23 cellular contexts compared by ENCODE assay signal in the genomic region with DNA sequence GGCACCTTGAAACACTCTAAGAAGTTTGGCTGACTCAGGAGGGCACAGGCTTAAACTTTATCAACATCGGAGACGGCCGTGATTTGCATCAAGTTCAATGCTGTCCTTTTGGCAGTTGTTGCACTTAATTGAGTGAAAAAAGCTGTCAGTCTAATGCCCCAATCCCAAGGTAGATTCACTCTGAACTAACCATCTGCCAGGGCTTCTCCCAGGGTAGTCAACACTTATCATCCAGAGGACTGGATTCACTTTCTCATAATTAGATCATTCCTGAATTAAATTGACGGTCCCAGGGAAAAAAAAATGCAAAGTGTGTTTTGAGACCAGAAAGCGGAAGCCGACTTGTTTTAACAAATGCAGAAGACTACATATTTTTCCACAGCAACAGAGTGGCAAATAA. TPM values are rescaled to one million over a fixed set of nuclear protein-coding genes. Genes with fewer than 3 reads are reported as not detected.
DNase-seq lines count a peak whose midpoint lies in the region; ATAC-seq, FAIRE-seq and TF ChIP-seq lines count a peak whose summit lies in the region.
"Had no signal": no experiment of that assay in that cellular context is flagged by ENCODE, and none has a peak within 500 bp of the region (broad histone marks: within the 10 kb centered on the region; RNA-seq: fewer than 3 reads in every experiment).

No MANE protein-coding gene starts in this region.

- TF ChIP-seq CTCF in D721Med (IDR thresholded peaks at IDR 0.05; ENCODE audit: insufficient read depth, missing control alignments) (no peak), prostate gland (IDR thresholded peaks at IDR 0.05) (no peak), MCF 10A (IDR thresholded peaks at IDR 0.05; ENCODE audit: unreplicated experiment) (no peak), left lung (IDR thresholded peaks at IDR 0.05) (no peak)

- no peaks in the 10 kb centered on the region for H3K4me1 Mint-ChIP-seq in MCF 10A (ENCODE audit: insufficient read depth, unreplicated experiment)
- H3K4me1 Mint-ChIP-seq: CD8-positive, alpha-beta memory T cell had no signal

- H3K27me3 ChIP-seq in prostate gland (replicated peaks; ENCODE audit: insufficient read depth) (no peaks in the 10 kb centered on the region), left lung (no peaks in the 10 kb centered on the region)
- H3K27me3 ChIP-seq: SJCRH30 had no signal

- no peak overlapping the region for H3K27ac Mint-ChIP-seq in MCF 10A (ENCODE audit: low read depth, unreplicated experiment)
- H3K27ac Mint-ChIP-seq: CD8-positive, alpha-beta memory T cell had no signal

- H3K36me3 ChIP-seq in prostate gland: no peaks in the 10 kb centered on the region
- H3K36me3 ChIP-seq in left lung: no peaks in the 10 kb centered on the region
- H3K36me3 ChIP-seq: SJCRH30 had no signal

- H3K9me3 Mint-ChIP-seq in MCF 10A (ENCODE audit: unreplicated experiment): no peaks in the 10 kb centered on the region
- H3K9me3 Mint-ChIP-seq: CD8-positive, alpha-beta memory T cell had no signal

- CTCF ChIA-PET in MCF 10A (lab: Yijun Ruan, JAX): interaction anchor here (0.6 kb wide), 1 partner anchor 51 kb away, joined by 3 read pairs; no protein-coding TSS in a partner anchor

- 71% methylated on average over 6 of the region's 6 CpGs for WGBS in prostate gland

- BruUV-seq in MCF 10A (replicated peaks; lab: Mats Ljungman, UMichigan): no TSS peak

- FAIRE-seq in D721Med (lab: Jason Lieb, UNC): peak; percentile 75
- FAIRE-seq: RCC 7860 had no signal

- DNase-seq in D721Med (ENCODE audit: insufficient read length, low spot score): no peak
- DNase-seq in NCI-H2171 treated with DMSO at 0.1 percent for 48 hours (lab: John Stamatoyannopoulos, UW): peak; percentile 90
- no peak for DNase-seq in prostate gland (ENCODE audit: low spot score)
- DNase-seq in MCF 10A (ENCODE audit: unreplicated experiment): no peak
- no peak for DNase-seq in GM19240 (ENCODE audit: insufficient read length, low spot score)
- DNase-seq in left lung: no peak
- DNase-seq: AML-193; Calu3; CD8-positive, alpha-beta memory T cell; DMS79; H7; IMR-90; NCI-H1417; NCI-H187 treated with DMSO at 0.1 percent for 48 hours; NCI-H226; NCI-H510A treated with DMSO at 0.1 percent for 48 hours; OCI-M1; SJCRH30 had no signal

- TF ChIP-seq POLR2A in prostate gland (IDR thresholded peaks at IDR 0.05): no peak

- H3K4me3 ChIP-seq in prostate gland (no peak overlapping the region), left lung (no peak overlapping the region)
- H3K4me3 ChIP-seq: SJCRH30 had no signal

- POLR2A ChIA-PET in MCF 10A (lab: Yijun Ruan, JAX): no interaction called here

- no peaks in the 10 kb centered on the region for H3K4me1 ChIP-seq in prostate gland (replicated peaks)
- H3K4me1 ChIP-seq in left lung: no peaks in the 10 kb centered on the region
- H3K4me1 ChIP-seq: SJCRH30 had no signal

- H3K36me3 Mint-ChIP-seq in MCF 10A (ENCODE audit: insufficient read depth, unreplicated experiment): no peaks in the 10 kb centered on the region
- H3K36me3 Mint-ChIP-seq: CD8-positive, alpha-beta memory T cell had no signal

- peak; percentile 26; the same call in 1 of the 3 replicates for ATAC-seq in SK-N-SH treated with all-trans-retinoic acid at 6 μM for 48 hours
- ATAC-seq in GM18868 (IDR thresholded peaks at IDR 0.05; ENCODE audit: unreplicated experiment): no peak
- no peak for ATAC-seq in left lung

- intact Hi-C loops in prostate gland (cut with DNase I): no loop called here
- intact Hi-C loops in MCF 10A (cut with micrococcal nuclease): no loop called here
- intact Hi-C loops in left lung (cut with DNase I): no loop called here

- no peaks in the 10 kb centered on the region for H3K27me3 Mint-ChIP-seq in MCF 10A (ENCODE audit: insufficient read depth, unreplicated experiment)

- H3K4me3 Mint-ChIP-seq in MCF 10A (ENCODE audit: unreplicated experiment): no peak overlapping the region
- H3K4me3 Mint-ChIP-seq: CD8-positive, alpha-beta memory T cell had no signal

- H3K9me3 ChIP-seq in prostate gland (no peaks in the 10 kb centered on the region), left lung (no peaks in the 10 kb centered on the region)
- H3K9me3 ChIP-seq: SJCRH30 had no signal

- peak overlapping the region; percentile 10 for H3K27ac ChIP-seq in prostate gland
- H3K27ac ChIP-seq in left lung: no peak overlapping the region
- H3K27ac ChIP-seq: HL-60, KMS-11, SJCRH30 had no signal

TF ChIP-seq in SK-N-SH treated with all-trans-retinoic acid at 6 μM for 48 hours, 23 proteins besides CTCF, POLR2A, EP300 and RAD21:
- TF ChIP-seq SNAI2 (CRISPR knock-in tag; IDR thresholded peaks at IDR 0.05): no peak
- TF ChIP-seq, protein P1, sequence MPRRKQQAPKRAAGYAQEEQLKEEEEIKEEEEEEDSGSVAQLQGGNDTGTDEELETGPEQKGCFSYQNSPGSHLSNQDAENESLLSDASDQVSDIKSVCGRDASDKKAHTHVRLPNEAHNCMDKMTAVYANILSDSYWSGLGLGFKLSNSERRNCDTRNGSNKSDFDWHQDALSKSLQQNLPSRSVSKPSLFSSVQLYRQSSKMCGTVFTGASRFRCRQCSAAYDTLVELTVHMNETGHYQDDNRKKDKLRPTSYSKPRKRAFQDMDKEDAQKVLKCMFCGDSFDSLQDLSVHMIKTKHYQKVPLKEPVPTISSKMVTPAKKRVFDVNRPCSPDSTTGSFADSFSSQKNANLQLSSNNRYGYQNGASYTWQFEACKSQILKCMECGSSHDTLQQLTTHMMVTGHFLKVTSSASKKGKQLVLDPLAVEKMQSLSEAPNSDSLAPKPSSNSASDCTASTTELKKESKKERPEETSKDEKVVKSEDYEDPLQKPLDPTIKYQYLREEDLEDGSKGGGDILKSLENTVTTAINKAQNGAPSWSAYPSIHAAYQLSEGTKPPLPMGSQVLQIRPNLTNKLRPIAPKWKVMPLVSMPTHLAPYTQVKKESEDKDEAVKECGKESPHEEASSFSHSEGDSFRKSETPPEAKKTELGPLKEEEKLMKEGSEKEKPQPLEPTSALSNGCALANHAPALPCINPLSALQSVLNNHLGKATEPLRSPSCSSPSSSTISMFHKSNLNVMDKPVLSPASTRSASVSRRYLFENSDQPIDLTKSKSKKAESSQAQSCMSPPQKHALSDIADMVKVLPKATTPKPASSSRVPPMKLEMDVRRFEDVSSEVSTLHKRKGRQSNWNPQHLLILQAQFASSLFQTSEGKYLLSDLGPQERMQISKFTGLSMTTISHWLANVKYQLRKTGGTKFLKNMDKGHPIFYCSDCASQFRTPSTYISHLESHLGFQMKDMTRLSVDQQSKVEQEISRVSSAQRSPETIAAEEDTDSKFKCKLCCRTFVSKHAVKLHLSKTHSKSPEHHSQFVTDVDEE (CRISPR knock-in tag; IDR thresholded peaks at IDR 0.05): no peak
- TF ChIP-seq TCF4 (CRISPR knock-in tag; IDR thresholded peaks at IDR 0.05; ENCODE audit: borderline replicate concordance): peak; percentile 34; the same call in 1 of the 2 replicates

RNA-seq across cellular contexts. Expression of a gene that starts 28.5 kb away (rescaled TPM):
- total RNA-seq in prostate gland (10 to 100 TPM; 12.3 to 99.7 TPM), MCF 10A (2022) (3.0 and 3.9 TPM in 2 replicates), left lung (10 to 100 TPM; 18.0 to 28.4 TPM)

Comparison
In these comparisons a context has a peak if more than half of its experiments do, and no peak if none do; other contexts are left out.
1. H3K27ac ChIP-seq: peak in prostate gland (2 of 2); none in left lung (0 of 2).